In the genomic region with DNA sequence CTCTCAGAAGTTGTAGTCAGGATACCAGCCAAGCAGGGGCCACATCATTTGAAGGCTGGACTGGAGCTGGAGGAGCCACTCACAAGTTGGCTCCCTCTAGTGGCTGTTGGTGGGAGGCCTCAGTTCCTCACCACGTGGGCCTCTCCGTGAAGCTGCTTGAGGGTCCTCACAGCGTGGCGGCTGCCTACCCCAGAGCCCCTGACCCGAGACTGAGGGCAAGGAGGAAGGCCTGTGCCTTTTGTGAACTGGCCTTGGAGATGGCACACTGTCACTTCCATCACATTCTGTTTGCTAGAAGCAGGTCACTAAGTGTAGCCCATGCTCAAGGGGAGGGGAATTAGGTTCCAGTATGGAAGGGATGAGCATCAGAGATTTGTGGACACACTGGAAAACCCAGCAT, we compare ENCODE assay signal across 9 cellular contexts. TPM values are rescaled to one million over a fixed set of nuclear protein-coding genes. Genes with fewer than 3 reads are reported as not detected.
DNase-seq lines count a peak whose midpoint lies in the region; ATAC-seq and TF ChIP-seq lines count a peak whose summit lies in the region.
"Had no signal": no experiment of that assay in that cellular context is flagged by ENCODE, and none has a peak within 500 bp of the region (broad histone marks: within the 10 kb centered on the region; RNA-seq: fewer than 3 reads in every experiment).

No MANE protein-coding gene starts in this region.

- H3K36me3 Mint-ChIP-seq in CD4-positive, alpha-beta memory T cell: no peaks in the 10 kb centered on the region
- no peaks in the 10 kb centered on the region for H3K36me3 Mint-ChIP-seq in activated T-cell treated with anti-CD3 and anti-CD28 coated beads, Interleukin-2, amount 50 U/mL, for 72 hours (ENCODE audit: insufficient read depth in 2 of 2)
- H3K36me3 Mint-ChIP-seq: IgD-negative memory B cell had no signal

- BruUV-seq in Panc1 (replicated peaks; lab: Mats Ljungman, UMichigan): TSS peak; percentile 59

- no peaks in the 10 kb centered on the region for H3K27me3 ChIP-seq in CD4-positive, alpha-beta memory T cell (ENCODE audit: insufficient read depth, low read length)
- no peaks in the 10 kb centered on the region for H3K27me3 ChIP-seq in HL-60 (ENCODE audit: insufficient read depth, poor library complexity, severe bottlenecking)
- H3K27me3 ChIP-seq in Panc1 (ENCODE audit: control insufficient read depth, insufficient read depth, low read length): no peaks in the 10 kb centered on the region
- H3K27me3 ChIP-seq in parathyroid adenoma (ENCODE audit: control insufficient read depth, insufficient read depth, low read length): no peaks in the 10 kb centered on the region

- peak; percentile 60 to 74 (median 66) for DNase-seq in CD4-positive, alpha-beta memory T cell
- DNase-seq in HL-60 (ENCODE audit: low read depth in 1 of 2, low spot score in 1 of 2) (peak in 1 of 2 experiments; percentile 67), Panc1 (ENCODE audit: low read depth, low spot score) (no peak), fibroblast of the aortic adventitia (ENCODE audit: low read depth) (peak; percentile 57), GOT3 (lab: John Stamatoyannopoulos, UW) (no peak)
- peak; percentile 73 to 74 for DNase-seq in activated T-cell treated with anti-CD3 and anti-CD28 coated beads, Interleukin-2, amount 50 U/mL, for 72 hours

- in situ Hi-C loops in Panc1 (cut with HindIII; ENCODE audit: low pct_unique_long_range_greater_than_20kb, low sequenced_read_pairs): no loop called here

- no peak overlapping the region for H3K27ac ChIP-seq in CD4-positive, alpha-beta memory T cell (ENCODE audit: low read depth, low read length)
- H3K27ac ChIP-seq in HL-60 (replicated peaks) (no peak overlapping the region), Panc1 (ENCODE audit: low read length) (no peak overlapping the region), parathyroid adenoma (no peak overlapping the region)

- H3K4me1 Mint-ChIP-seq in CD4-positive, alpha-beta memory T cell: peaks cover 5 to 11% (median 10%) of the 10 kb centered on the region in 4 donors
- peaks cover 11% of the 10 kb centered on the region for H3K4me1 Mint-ChIP-seq in activated T-cell treated with anti-CD3 and anti-CD28 coated beads, Interleukin-2, amount 50 U/mL, for 72 hours (ENCODE audit: low read depth)

- H2AFZ ChIP-seq in parathyroid adenoma: no peak overlapping the region

- H3K4me3 Mint-ChIP-seq in CD4-positive, alpha-beta memory T cell: peak overlapping the region in 2 of 8 donors; percentile 1 to 54
- H3K4me3 Mint-ChIP-seq in activated T-cell treated with anti-CD3 and anti-CD28 coated beads, Interleukin-2, amount 50 U/mL, for 72 hours: no peak overlapping the region

- H3K36me3 ChIP-seq in CD4-positive, alpha-beta memory T cell (ENCODE audit: insufficient read depth, low read length): no peaks in the 10 kb centered on the region
- H3K36me3 ChIP-seq in Panc1 (ENCODE audit: control insufficient read depth, insufficient read depth, low read length): no peaks in the 10 kb centered on the region
- H3K36me3 ChIP-seq in parathyroid adenoma (ENCODE audit: control insufficient read depth, insufficient read depth, low read length): no peaks in the 10 kb centered on the region

- intact Hi-C loops in CD4-positive, alpha-beta memory T cell (cut with micrococcal nuclease): loop anchor here (1.0 to 10.0 kb wide), 4 partner anchors 32 to 464 kb away; no protein-coding TSS in a partner anchor
- intact Hi-C loops in Panc1 (cut with micrococcal nuclease; ENCODE audit: unreplicated experiment): no loop called here

- H3K4me3 ChIP-seq in CD4-positive, alpha-beta memory T cell (ENCODE audit: low read length in 2 of 2): no peak overlapping the region
- H3K4me3 ChIP-seq in HL-60 (replicated peaks; ENCODE audit: insufficient read depth, low read length) (no peak overlapping the region), Panc1 (ENCODE audit: low read depth in 2 of 2, low read length in 2 of 2) (no peak overlapping the region), fibroblast of the aortic adventitia (ENCODE audit: low read depth, low read length) (no peak overlapping the region), parathyroid adenoma (ENCODE audit: low read depth, low read length) (no peak overlapping the region)

- peaks cover 50% of the 10 kb centered on the region for H3K79me2 ChIP-seq in parathyroid adenoma

- no peak overlapping the region for H3K9ac ChIP-seq in parathyroid adenoma

- peak overlapping the region in 1 of 7 donors; percentile 72 for H3K27ac Mint-ChIP-seq in CD4-positive, alpha-beta memory T cell
- H3K27ac Mint-ChIP-seq in activated T-cell treated with anti-CD3 and anti-CD28 coated beads, Interleukin-2, amount 50 U/mL, for 72 hours: no peak overlapping the region

- POLR2A ChIA-PET in CD4-positive, alpha-beta memory T cell (lab: Charles Lee; ENCODE audit: partially characterized antibody): interaction anchor here (0.6 to 3.1 kb wide), 3 partner anchors 73 to 158 kb away, joined by 3 to 12 read pairs (median 8); no protein-coding TSS in a partner anchor
- POLR2A ChIA-PET in Panc1 (lab: Charles Lee): interaction anchor here (0.6 kb wide), 1 partner anchor 1157 kb away, joined by 4 read pairs; no protein-coding TSS in a partner anchor

- CTCF ChIA-PET in CD4-positive, alpha-beta memory T cell (lab: Charles Lee; ENCODE audit: partially characterized antibody): interaction anchor here (0.6 to 13.6 kb wide), 16 partner anchors 10 to 222 kb away, joined by 3 to 375 read pairs (median 4); partner anchors contain the start of gene TLE6
- CTCF ChIA-PET in Panc1 (lab: Charles Lee): interaction anchor here (0.5 to 1.1 kb wide), 6 partner anchors 13 to 187 kb away, joined by 3 to 9 read pairs (median 3); partner anchors contain the start of gene TLE6

- no peaks in the 10 kb centered on the region for H3K9me3 Mint-ChIP-seq in CD4-positive, alpha-beta memory T cell
- H3K9me3 Mint-ChIP-seq in activated T-cell treated with anti-CD3 and anti-CD28 coated beads, Interleukin-2, amount 50 U/mL, for 72 hours: no peaks in the 10 kb centered on the region
- H3K9me3 Mint-ChIP-seq: IgD-negative memory B cell had no signal

- H3K9me3 ChIP-seq in CD4-positive, alpha-beta memory T cell (ENCODE audit: control insufficient read depth in 1 of 2, low read length in 2 of 2): no peaks in the 10 kb centered on the region
- H3K9me3 ChIP-seq in Panc1 (ENCODE audit: control insufficient read depth, insufficient read depth, low read depth, low read length): no peaks in the 10 kb centered on the region
- H3K9me3 ChIP-seq in parathyroid adenoma (ENCODE audit: control insufficient read depth, low read length): no peaks in the 10 kb centered on the region

- peaks cover 12% of the 10 kb centered on the region for H3K4me1 ChIP-seq in CD4-positive, alpha-beta memory T cell (ENCODE audit: insufficient read depth, low read length)
- H3K4me1 ChIP-seq in Panc1 (ENCODE audit: control insufficient read depth, insufficient read depth, low read length) (peaks cover 9% of the 10 kb centered on the region), parathyroid adenoma (peaks cover 3% of the 10 kb centered on the region)

- TF ChIP-seq CTCF in HL-60 (IDR thresholded peaks at IDR 0.05; ENCODE audit: insufficient read depth, low read length): peak; percentile 92
- TF ChIP-seq CTCF in Panc1 (IDR thresholded peaks at IDR 0.05): peak; percentile 89
- TF ChIP-seq CTCF in fibroblast of the aortic adventitia (IDR thresholded peaks at IDR 0.05; ENCODE audit: insufficient read depth, low read length): peak; percentile 95
- peak; percentile 76 for TF ChIP-seq CTCF in parathyroid adenoma (IDR thresholded peaks at IDR 0.05)

- peak; percentile 78 for ATAC-seq in Panc1
- peak; percentile 73 to 75 for ATAC-seq in activated T-cell treated with anti-CD3 and anti-CD28 coated beads, Interleukin-2, amount 50 U/mL, for 72 hours (replicated peaks in 1 of 2)
- ATAC-seq in HG02981 (IDR thresholded peaks at IDR 0.05; ENCODE audit: unreplicated experiment): no peak

- peaks cover 0 to 2% of the 10 kb centered on the region in 2 donors for H3K27me3 Mint-ChIP-seq in CD4-positive, alpha-beta memory T cell
- no peaks in the 10 kb centered on the region for H3K27me3 Mint-ChIP-seq in activated T-cell treated with anti-CD3 and anti-CD28 coated beads, Interleukin-2, amount 50 U/mL, for 72 hours (ENCODE audit: low read depth)

- no peak overlapping the region for H3K4me2 ChIP-seq in parathyroid adenoma (ENCODE audit: low read length)

RNA-seq across cellular contexts. Expression of gene GNA11, which starts 14.6 kb away (rescaled TPM):
- 1 to 10 TPM; 3.5 to 3.9 TPM for total RNA-seq in CD4-positive, alpha-beta memory T cell
- polyA plus RNA-seq in CD4-positive, alpha-beta memory T cell: under 1 TPM; 0.09 to 0.39 TPM
- total RNA-seq in Panc1 (2021; ENCODE audit: unreplicated experiment) (64.6 TPM), fibroblast of the aortic adventitia (ENCODE audit: low replicate concordance) (35.1 and 65.4 TPM in 2 replicates)
- polyA plus RNA-seq in Panc1 (2012; ENCODE audit: insufficient read length): 120 TPM
- total RNA-seq in activated T-cell treated with anti-CD3 and anti-CD28 coated beads, Interleukin-2, amount 50 U/mL, for 72 hours: 1 to 10 TPM; 7.7 to 8.4 TPM

RNA-seq across cellular contexts. Expression of gene GNA15, which starts 27.1 kb away (rescaled TPM):
- total RNA-seq in CD4-positive, alpha-beta memory T cell: 1 to 10 TPM; 2.5 to 2.8 TPM
- 1 to 10 TPM; 4.1 to 4.8 TPM for polyA plus RNA-seq in CD4-positive, alpha-beta memory T cell
- total RNA-seq in Panc1 (2021; ENCODE audit: unreplicated experiment) (6.2 TPM), fibroblast of the aortic adventitia (ENCODE audit: low replicate concordance) (not detected in 2 replicates)
- polyA plus RNA-seq in Panc1 (2012; ENCODE audit: insufficient read length): 8.4 TPM
- 10 to 100 TPM; 32.8 to 66.5 TPM for total RNA-seq in activated T-cell treated with anti-CD3 and anti-CD28 coated beads, Interleukin-2, amount 50 U/mL, for 72 hours
- polyA plus RNA-seq: IgD-negative memory B cell had no signal

RNA-seq across cellular contexts. Expression of gene TLE5, which starts 46.5 kb away (rescaled TPM):
- total RNA-seq in CD4-positive, alpha-beta memory T cell: 100 to 1,000 TPM; 876 to 900 TPM
- 100 to 1,000 TPM; 572 to 943 TPM for polyA plus RNA-seq in CD4-positive, alpha-beta memory T cell
- 287 TPM for total RNA-seq in Panc1 (2021; ENCODE audit: unreplicated experiment)
- polyA plus RNA-seq in Panc1 (2012; ENCODE audit: insufficient read length): 828 TPM
- total RNA-seq in activated T-cell treated with anti-CD3 and anti-CD28 coated beads, Interleukin-2, amount 50 U/mL, for 72 hours: 100 to 1,000 TPM; 286 to 349 TPM
- 42.2 and 232 TPM in 2 replicates for total RNA-seq in fibroblast of the aortic adventitia (ENCODE audit: low replicate concordance)

Comparison
In these comparisons a context has a peak if more than half of its experiments do, and no peak if none do; other contexts are left out.
1. DNase-seq: peak in CD4-positive, alpha-beta memory T cell (5 of 5), activated T-cell treated with anti-CD3 and anti-CD28 coated beads, Interleukin-2, amount 50 U/mL, for 72 hours (2 of 2) and fibroblast of the aortic adventitia (single experiment); none in Panc1 (single experiment) and GOT3 (single experiment).
2. Peak in every context shown above with its lines, with median percentiles within 50 percentile points of each other: CTCF ChIP-seq.